ENCODE assay signal across 1 cellular context in genomic region chr11:107590460-107591097, GRCh38.
TF ChIP-seq lines count a peak whose summit lies in the region.

No MANE protein-coding gene starts in this region.

TF ChIP-seq in HEK293, 187 proteins besides CTCF, POLR2A, EP300 and RAD21 (continued from another document and continues in another):
- TF ChIP-seq ZBTB26 (tag by site-specific recombination; optimal IDR thresholded peaks at IDR 0.05) (peak; percentile 84), SP3 (tag by site-specific recombination; IDR thresholded peaks at IDR 0.05) (no peak), ZNF19 (tag by site-specific recombination; IDR thresholded peaks at IDR 0.05; ENCODE audit: low read depth) (no peak), ZNF423 (tag by site-specific recombination; IDR thresholded peaks at IDR 0.05) (no peak), HOXA7 (CRISPR knock-in tag; IDR thresholded peaks at IDR 0.05; ENCODE audit: borderline replicate concordance) (no peak), ZNF26 (tag by site-specific recombination; IDR thresholded peaks at IDR 0.05) (no peak), HOXC10 (CRISPR knock-in tag; IDR thresholded peaks at IDR 0.05) (no peak), RBAK (tag by site-specific recombination; IDR thresholded peaks at IDR 0.05) (no peak), ZNF585B (tag by site-specific recombination; IDR thresholded peaks at IDR 0.05) (no peak), ZNF747 (tag by site-specific recombination; IDR thresholded peaks at IDR 0.05) (no peak), ZNF843 (tag by site-specific recombination; IDR thresholded peaks at IDR 0.05) (no peak), EGR2 (tag by site-specific recombination; IDR thresholded peaks at IDR 0.05; ENCODE audit: low read depth) (no peak; the same call in 1 of the 2 replicates), ZNF48 (tag by site-specific recombination; IDR thresholded peaks at IDR 0.05) (no peak), ZNF335 (tag by site-specific recombination; conservative IDR thresholded peaks at IDR 0.05) (peak; percentile 74), ZBTB7A (tag by site-specific recombination; IDR thresholded peaks at IDR 0.05; ENCODE audit: low read depth) (0 out of 2 replicates have a peak, but pooled peaks have one; percentile 14), ZNF837 (tag by site-specific recombination; IDR thresholded peaks at IDR 0.05) (no peak), SP2 (tag by site-specific recombination; IDR thresholded peaks at IDR 0.05) (no peak; the same call in 1 of the 2 replicates), SP7 (tag by site-specific recombination; IDR thresholded peaks at IDR 0.05) (0 out of 2 replicates have a peak, but pooled peaks have one; percentile 16), ZIC2 (tag by site-specific recombination; IDR thresholded peaks at IDR 0.05) (peak; percentile 55), ZNF324 (tag by site-specific recombination; IDR thresholded peaks at IDR 0.05) (0 out of 2 replicates have a peak, but pooled peaks have one; percentile 46), ZBTB10 (tag by site-specific recombination; IDR thresholded peaks at IDR 0.05) (no peak), ZNF677 (tag by site-specific recombination; IDR thresholded peaks at IDR 0.05) (no peak), ZNF76 (tag by site-specific recombination; IDR thresholded peaks at IDR 0.05; ENCODE audit: borderline replicate concordance, low read depth) (0 out of 2 replicates have a peak, but pooled peaks have one; percentile 27), KLF17 (tag by site-specific recombination; IDR thresholded peaks at IDR 0.05) (no peak), ZNF610 (tag by site-specific recombination; IDR thresholded peaks at IDR 0.05; ENCODE audit: borderline replicate concordance) (no peak), TCF7L2 (IDR thresholded peaks at IDR 0.05; ENCODE audit: borderline replicate concordance, low read depth, low read length) (no peak), ZNF548 (tag by site-specific recombination; IDR thresholded peaks at IDR 0.05) (no peak), ZNF629 (tag by site-specific recombination; IDR thresholded peaks at IDR 0.05) (peak; percentile 21; the same call in 1 of the 2 replicates), ZNF768 (tag by site-specific recombination; IDR thresholded peaks at IDR 0.05) (no peak), PRDM10 (tag by site-specific recombination; IDR thresholded peaks at IDR 0.05) (peak; percentile 85), ZNF239 (tag by site-specific recombination; IDR thresholded peaks at IDR 0.05) (no peak), KLF8 (tag by site-specific recombination; IDR thresholded peaks at IDR 0.05) (peak; percentile 39; the same call in 1 of the 2 replicates), ZNF785 (tag by site-specific recombination; IDR thresholded peaks at IDR 0.05) (no peak), ZNF510 (tag by site-specific recombination; IDR thresholded peaks at IDR 0.05; ENCODE audit: insufficient replicate concordance) (no peak), ZNF350 (tag by site-specific recombination; IDR thresholded peaks at IDR 0.05) (no peak), PRDM2 (tag by site-specific recombination; IDR thresholded peaks at IDR 0.05; ENCODE audit: borderline replicate concordance) (no peak), PATZ1 (tag by site-specific recombination; IDR thresholded peaks at IDR 0.05) (peak; percentile 77), GLI2 (tag by site-specific recombination; IDR thresholded peaks at IDR 0.05; ENCODE audit: borderline replicate concordance, low read depth) (no peak), ZNF174 (tag by site-specific recombination; IDR thresholded peaks at IDR 0.05) (no peak)
